In the genomic region with DNA sequence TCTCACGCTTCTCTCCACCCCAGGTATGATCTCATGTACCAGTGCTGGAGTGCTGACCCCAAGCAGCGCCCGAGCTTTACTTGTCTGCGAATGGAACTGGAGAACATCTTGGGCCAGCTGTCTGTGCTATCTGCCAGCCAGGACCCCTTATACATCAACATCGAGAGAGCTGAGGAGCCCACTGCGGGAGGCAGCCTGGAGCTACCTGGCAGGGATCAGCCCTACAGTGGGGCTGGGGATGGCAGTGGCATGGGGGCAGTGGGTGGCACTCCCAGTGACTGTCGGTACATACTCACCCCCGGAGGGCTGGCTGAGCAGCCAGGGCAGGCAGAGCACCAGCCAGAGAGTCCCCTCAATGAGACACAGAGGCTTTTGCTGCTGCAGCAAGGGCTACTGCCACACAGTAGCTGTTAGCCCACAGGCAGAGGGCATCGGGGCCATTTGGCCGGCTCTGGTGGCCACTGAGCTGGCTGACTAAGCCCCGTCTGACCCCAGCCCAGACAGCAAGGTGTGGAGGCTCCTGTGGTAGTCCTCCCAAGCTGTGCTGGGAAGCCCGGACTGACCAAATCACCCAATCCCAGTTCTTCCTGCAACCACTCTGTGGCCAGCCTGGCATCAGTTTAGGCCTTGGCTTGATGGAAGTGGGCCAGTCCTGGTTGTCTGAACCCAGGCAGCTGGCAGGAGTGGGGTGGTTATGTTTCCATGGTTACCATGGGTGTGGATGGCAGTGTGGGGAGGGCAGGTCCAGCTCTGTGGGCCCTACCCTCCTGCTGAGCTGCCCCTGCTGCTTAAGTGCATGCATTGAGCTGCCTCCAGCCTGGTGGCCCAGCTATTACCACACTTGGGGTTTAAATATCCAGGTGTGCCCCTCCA, we compare ENCODE assay signal across 16 cellular contexts.
DNase-seq lines count a peak whose midpoint lies in the region; ATAC-seq and TF ChIP-seq lines count a peak whose summit lies in the region.
"Had no signal": no experiment of that assay in that cellular context is flagged by ENCODE, and none has a peak within 500 bp of the region (broad histone marks: within the 10 kb centered on the region; RNA-seq: fewer than 3 reads in every experiment).

No MANE protein-coding gene starts in this region.

- POLR2A ChIA-PET in HEK293 (lab: Yijun Ruan, JAX), result interaction anchor here (1.4 to 2.6 kb wide), 2 partner anchors 14 to 34 kb away, joined by 3 to 5 read pairs; a partner anchor contains a TSS

- H3K9me3 Mint-ChIP-seq in stimulated activated effector memory CD8-positive, alpha-beta T cell treated with anti-CD3 and anti-CD28 coated beads, Interleukin-12 subunit alpha, Interleukin-12 subunit beta, amount 100 ng/mL, for 72 hours, result no peaks in the 10 kb centered on the region
- H3K9me3 Mint-ChIP-seq: activated CD4-positive, alpha-beta memory T cell treated with anti-CD3 and anti-CD28 coated beads, Interleukin-2, amount 10 ng/mL, durations not matched to agents 7 days and 5 days; T-helper 2 cell treated with Interferon-gamma antibody and Interleukin-4, amounts not matched to agents 5 μg/mL and 100 μg/mL, for 36 hours had no signal

- no peaks in the 10 kb centered on the region for H3K4me1 Mint-ChIP-seq in stimulated activated effector memory CD8-positive, alpha-beta T cell treated with anti-CD3 and anti-CD28 coated beads, Interleukin-12 subunit alpha, Interleukin-12 subunit beta, amount 100 ng/mL, for 72 hours
- H3K4me1 Mint-ChIP-seq: activated CD4-positive, alpha-beta memory T cell treated with anti-CD3 and anti-CD28 coated beads, Interleukin-2, amount 10 ng/mL, durations not matched to agents 7 days and 5 days had no signal

- ATAC-seq in stimulated activated effector memory CD8-positive, alpha-beta T cell treated with anti-CD3 and anti-CD28 coated beads, Interleukin-12 subunit alpha, Interleukin-12 subunit beta, amount 100 ng/mL, for 72 hours, result peak; percentile 44
- no peak for ATAC-seq in GM21723 (IDR thresholded peaks at IDR 0.05; ENCODE audit: unreplicated experiment)

- H3K27ac Mint-ChIP-seq in stimulated activated effector memory CD8-positive, alpha-beta T cell treated with anti-CD3 and anti-CD28 coated beads, Interleukin-12 subunit alpha, Interleukin-12 subunit beta, amount 100 ng/mL, for 72 hours, result no peak overlapping the region
- H3K27ac Mint-ChIP-seq: activated CD4-positive, alpha-beta memory T cell treated with anti-CD3 and anti-CD28 coated beads, Interleukin-2, amount 10 ng/mL, durations not matched to agents 7 days and 5 days; T-helper 2 cell treated with Interferon-gamma antibody and Interleukin-4, amounts not matched to agents 5 μg/mL and 100 μg/mL, for 36 hours had no signal

- H3K27ac ChIP-seq in HEK293 (ENCODE audit: extremely low read depth, low read depth, low read length) (no peak overlapping the region), angular gyrus (ENCODE audit: low read depth, low read length) (peak overlapping the region; percentile 80), layer of hippocampus (ENCODE audit: low read depth, low read length) (peak overlapping the region; percentile 73)
- H3K27ac ChIP-seq: parathyroid adenoma, stomach had no signal

- no peaks in the 10 kb centered on the region for H3K27me3 ChIP-seq in layer of hippocampus (ENCODE audit: control insufficient read depth, insufficient read depth, low read length)
- H3K27me3 ChIP-seq: stomach had no signal

- no peaks in the 10 kb centered on the region for H3K9me3 ChIP-seq in HEK293 (ENCODE audit: control insufficient read depth, insufficient read depth, low read depth, low read length)
- H3K9me3 ChIP-seq: stomach had no signal

- no peak for TF ChIP-seq CTCF in HEK293 (tag by site-specific recombination; IDR thresholded peaks at IDR 0.05)

- H3K4me1 ChIP-seq in HEK293 (ENCODE audit: control insufficient read depth, insufficient read depth, low read length), result no peaks in the 10 kb centered on the region
- H3K4me1 ChIP-seq: parathyroid adenoma, stomach had no signal

- no peaks in the 10 kb centered on the region for H3K36me3 Mint-ChIP-seq in stimulated activated effector memory CD8-positive, alpha-beta T cell treated with anti-CD3 and anti-CD28 coated beads, Interleukin-12 subunit alpha, Interleukin-12 subunit beta, amount 100 ng/mL, for 72 hours

- H3K36me3 ChIP-seq in HEK293 (ENCODE audit: control insufficient read depth in 2 of 2, insufficient read depth in 1 of 2, low read length in 2 of 2), result peaks cover 0 to 33% of the 10 kb centered on the region in 2 experiments; a peak in 2 of 3 replicates

- CTCF ChIA-PET in HEK293 (lab: Yijun Ruan, JAX), result interaction anchor here (0.9 kb wide), 1 partner anchor 8 kb away, joined by 6 read pairs; no protein-coding TSS in a partner anchor

- H3K4me3 Mint-ChIP-seq in stimulated activated effector memory CD8-positive, alpha-beta T cell treated with anti-CD3 and anti-CD28 coated beads, Interleukin-12 subunit alpha, Interleukin-12 subunit beta, amount 100 ng/mL, for 72 hours, result no peak overlapping the region
- H3K4me3 Mint-ChIP-seq: activated CD4-positive, alpha-beta memory T cell treated with anti-CD3 and anti-CD28 coated beads, Interleukin-2, amount 10 ng/mL, durations not matched to agents 7 days and 5 days; T-helper 2 cell treated with Interferon-gamma antibody and Interleukin-4, amounts not matched to agents 5 μg/mL and 100 μg/mL, for 36 hours had no signal

- no peak overlapping the region for H3K4me3 ChIP-seq in HEK293 (ENCODE audit: low read depth, low read length)
- H3K4me3 ChIP-seq: stomach had no signal

- DNase-seq in stimulated activated effector memory CD8-positive, alpha-beta T cell treated with anti-CD3 and anti-CD28 coated beads, Interleukin-12 subunit alpha, Interleukin-12 subunit beta, amount 100 ng/mL, for 72 hours (ENCODE audit: low spot score in 2 of 2), result no peak
- DNase-seq in DMS114 treated with DMSO at 0.1 percent for 48 hours (lab: John Stamatoyannopoulos, UW; ENCODE audit: unreplicated experiment) (no peak), 8988T (no peak)
- DNase-seq: activated CD4-positive, alpha-beta memory T cell treated with anti-CD3 and anti-CD28 coated beads, Interleukin-2, amount 10 ng/mL, durations not matched to agents 7 days and 5 days; activated naive CD4-positive, alpha-beta T cell treated with Interleukin-2 at 50 U/mL for 16 hours; cortex of kidney; H7; kidney; NCI-H2029; stomach had no signal

TF ChIP-seq in HEK293, 187 proteins besides CTCF, POLR2A, EP300 and RAD21:
- peak; percentile 29 for TF ChIP-seq GLIS1 (tag by site-specific recombination; IDR thresholded peaks at IDR 0.05)
- peak; percentile 84 for TF ChIP-seq ZIC2 (tag by site-specific recombination; IDR thresholded peaks at IDR 0.05)
- TF ChIP-seq, protein P1, sequence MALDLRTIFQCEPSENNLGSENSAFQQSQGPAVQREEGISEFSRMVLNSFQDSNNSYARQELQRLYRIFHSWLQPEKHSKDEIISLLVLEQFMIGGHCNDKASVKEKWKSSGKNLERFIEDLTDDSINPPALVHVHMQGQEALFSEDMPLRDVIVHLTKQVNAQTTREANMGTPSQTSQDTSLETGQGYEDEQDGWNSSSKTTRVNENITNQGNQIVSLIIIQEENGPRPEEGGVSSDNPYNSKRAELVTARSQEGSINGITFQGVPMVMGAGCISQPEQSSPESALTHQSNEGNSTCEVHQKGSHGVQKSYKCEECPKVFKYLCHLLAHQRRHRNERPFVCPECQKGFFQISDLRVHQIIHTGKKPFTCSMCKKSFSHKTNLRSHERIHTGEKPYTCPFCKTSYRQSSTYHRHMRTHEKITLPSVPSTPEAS (tag by site-specific recombination; IDR thresholded peaks at IDR 0.05), result no peak
- TF ChIP-seq, protein P2, sequence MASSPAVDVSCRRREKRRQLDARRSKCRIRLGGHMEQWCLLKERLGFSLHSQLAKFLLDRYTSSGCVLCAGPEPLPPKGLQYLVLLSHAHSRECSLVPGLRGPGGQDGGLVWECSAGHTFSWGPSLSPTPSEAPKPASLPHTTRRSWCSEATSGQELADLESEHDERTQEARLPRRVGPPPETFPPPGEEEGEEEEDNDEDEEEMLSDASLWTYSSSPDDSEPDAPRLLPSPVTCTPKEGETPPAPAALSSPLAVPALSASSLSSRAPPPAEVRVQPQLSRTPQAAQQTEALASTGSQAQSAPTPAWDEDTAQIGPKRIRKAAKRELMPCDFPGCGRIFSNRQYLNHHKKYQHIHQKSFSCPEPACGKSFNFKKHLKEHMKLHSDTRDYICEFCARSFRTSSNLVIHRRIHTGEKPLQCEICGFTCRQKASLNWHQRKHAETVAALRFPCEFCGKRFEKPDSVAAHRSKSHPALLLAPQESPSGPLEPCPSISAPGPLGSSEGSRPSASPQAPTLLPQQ (tag by site-specific recombination; IDR thresholded peaks at IDR 0.05), result 0 out of 2 replicates have a peak, but pooled peaks have one; percentile 39
